Comparison of ENCODE assay signal across 27 cellular contexts in the genomic region with DNA sequence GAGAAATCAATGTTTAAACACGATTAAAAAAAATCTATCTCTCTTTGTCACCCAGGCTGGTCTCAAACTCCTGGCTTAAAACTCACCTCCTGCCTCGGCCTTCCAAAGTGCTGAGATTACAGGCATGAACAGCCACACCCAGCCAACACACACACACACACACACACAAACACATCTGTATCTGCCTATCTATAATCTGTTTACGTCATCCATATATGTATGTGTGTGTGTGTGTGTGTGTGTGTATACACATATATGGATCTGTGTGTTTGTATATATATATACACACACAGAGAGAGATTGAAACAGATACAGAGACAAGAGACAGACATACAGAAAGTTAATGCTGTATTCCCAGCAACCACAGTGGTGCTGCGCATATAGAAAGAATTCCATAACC.
"Had no signal": no experiment of that assay in that cellular context is flagged by ENCODE, and none has a peak within 500 bp of the region (broad histone marks: within the 10 kb centered on the region; RNA-seq: fewer than 3 reads in every experiment).

No MANE protein-coding gene starts in this region.

- H3K36me3 ChIP-seq: stomach, suprapubic skin, thoracic aorta, thyroid gland, tibial artery, tibial nerve, transverse colon, upper lobe of left lung, upper lobe of right lung, vagina had no signal

- H3K4me3 ChIP-seq: stomach, suprapubic skin, testis, thoracic aorta, thyroid gland, tibial artery, tibial nerve, transverse colon, upper lobe of left lung, upper lobe of right lung, uterus, vagina had no signal

- H3K4me1 ChIP-seq: stomach, suprapubic skin, testis, thyroid gland, tibial artery, tibial nerve, transverse colon, upper lobe of left lung, upper lobe of right lung, uterus, vagina had no signal

- H3K9me3 ChIP-seq: stomach, suprapubic skin, testis, thoracic aorta, thyroid gland, tibial artery, tibial nerve, transverse colon, upper lobe of left lung, upper lobe of right lung, uterus, vagina had no signal

- ATAC-seq: stimulated activated effector memory CD8-positive, alpha-beta T cell treated with anti-CD3 and anti-CD28 coated beads, Interleukin-12 subunit alpha, Interleukin-12 subunit beta, amount 100 ng/mL, for 72 hours; stimulated activated memory B cell treated with anti-CD40 and anti-IgM and Interleukin-4, amounts not matched to agents 10 μg/mL and 1 μg/mL and 100 μg/mL, for 72 hours; stimulated activated naive B cell treated with anti-CD40 and anti-IgM and Interleukin-4, amounts not matched to agents 10 μg/mL and 1 μg/mL and 100 μg/mL, for 72 hours; stimulated activated naive CD8-positive, alpha-beta T cell treated with anti-CD3 and anti-CD28 coated beads, Interleukin-15, amount 100 ng/mL, for 72 hours; stimulated activated naive CD8-positive, alpha-beta T cell treated with anti-CD3 and anti-CD28 coated beads, Interleukin-15, Interleukin-2, amounts not matched to agents 100 U/mL and 50 U/mL, for 24 hours; upper lobe of right lung had no signal

- H3K27ac ChIP-seq: stomach, suprapubic skin, testis, thoracic aorta, thyroid gland, tibial artery, tibial nerve, transverse colon, upper lobe of left lung, upper lobe of right lung, uterus, vagina had no signal

- H3K27me3 ChIP-seq: stomach, suprapubic skin, testis, thyroid gland, tibial artery, tibial nerve, transverse colon, upper lobe of left lung, upper lobe of right lung, uterus, vagina had no signal

- FAIRE-seq: urothelium cell line had no signal

- DNase-seq: stimulated activated CD4-positive, alpha-beta T cell treated with anti-CD3 and anti-CD28 coated beads, Interleukin-2, amount 100 ng/mL, for 48 hours; stimulated activated CD4-positive, alpha-beta T cell treated with anti-CD3 and anti-CD28 coated beads, Interleukin-4, amount 100 ng/mL, for 1 hour; stimulated activated CD4-positive, alpha-beta T cell treated with anti-CD3 and anti-CD28 coated beads, Interleukin-4, amount 100 ng/mL, for 24 hours; stimulated activated CD4-positive, alpha-beta T cell treated with anti-CD3 and anti-CD28 coated beads, Interleukin-4, amount 100 ng/mL, for 4 hours; stimulated activated CD8-positive, alpha-beta memory T cell treated with anti-CD3 and anti-CD28 coated beads, Interleukin-4, amount 100 ng/mL, for 48 hours; stimulated activated naive B cell treated with anti-CD40 and anti-IgM and Interleukin-4, amounts not matched to agents 10 μg/mL and 1 μg/mL and 100 μg/mL, for 72 hours; stimulated activated naive CD4-positive, alpha-beta T cell; stimulated activated naive CD4-positive, alpha-beta T cell treated with Interleukin-2 at 50 U/mL for 16 hours; stimulated activated naive CD8-positive, alpha-beta T cell treated with anti-CD3 and anti-CD28 coated beads, Interleukin-15, amount 100 ng/mL, for 72 hours; stimulated activated naive CD8-positive, alpha-beta T cell treated with anti-CD3 and anti-CD28 coated beads, Interleukin-15, Interleukin-2, amounts not matched to agents 100 U/mL and 50 U/mL, for 24 hours; stomach; substantia nigra; testis; thyroid gland; tibial artery; transverse colon; trophoblast cell; upper lobe of left lung; upper lobe of right lung; uterus had no signal
